In genomic region chr6:69887026-69887425, GRCh38 we compare ENCODE assay signal across 19 cellular contexts. TPM values are rescaled to one million over a fixed set of nuclear protein-coding genes. Genes with fewer than 3 reads are reported as not detected.
DNase-seq lines count a peak whose midpoint lies in the region; ATAC-seq and TF ChIP-seq lines count a peak whose summit lies in the region.
"Had no signal": no experiment of that assay in that cellular context is flagged by ENCODE, and none has a peak within 500 bp of the region (broad histone marks: within the 10 kb centered on the region; RNA-seq: fewer than 3 reads in every experiment).

No MANE protein-coding gene starts in this region.

- no peak overlapping the region; the same call in 1 of the 2 replicates for H3K27ac ChIP-seq in DOHH2 (ENCODE audit: low read depth, low read length)
- H3K27ac ChIP-seq: body of pancreas had no signal

- WGBS in lower leg skin, 2 donors, result 47 to 60% methylated on average over 1 of the region's 1 CpG

- H3F3A ChIP-seq in DOHH2 (ENCODE audit: control insufficient read depth, insufficient read depth), result peaks cover 2% of the 10 kb centered on the region; the same call in 1 of the 2 replicates

- H3K36me3 ChIP-seq in DOHH2 (ENCODE audit: control insufficient read depth, low read length), result no peaks in the 10 kb centered on the region
- H3K36me3 ChIP-seq: BE2C had no signal

- H3K79me2 ChIP-seq in DOHH2 (ENCODE audit: control insufficient read depth, low read length), result no peaks in the 10 kb centered on the region

- TF ChIP-seq CTCF in DOHH2 (IDR thresholded peaks at IDR 0.05; ENCODE audit: low read depth, low read length, poor library complexity, severe bottlenecking) (no peak), astrocyte of the spinal cord (IDR thresholded peaks at IDR 0.05; ENCODE audit: low read depth, low read length) (no peak), lower leg skin (IDR thresholded peaks at IDR 0.05) (no peak)

- DNase-seq in astrocyte of the spinal cord (ENCODE audit: low read depth, low spot score), result peak; percentile 15
- DNase-seq in lower leg skin (ENCODE audit: low spot score in 2 of 2), result no peak
- no peak for DNase-seq in activated CD8-positive, alpha-beta memory T cell treated with anti-CD3 and anti-CD28 coated beads, Interleukin-2, amount 50 U/mL, for 48 hours
- no peak for DNase-seq in posterior vena cava (ENCODE audit: low spot score)
- DNase-seq in left ventricle myocardium superior, result no peak
- DNase-seq: BE2C; body of pancreas; H7; Kasumi-1; left colon; NCI-H187; retina; stimulated activated naive CD4-positive, alpha-beta T cell treated with Interleukin-2 at 50 U/mL for 16 hours had no signal

- H3K27me3 ChIP-seq in DOHH2 (ENCODE audit: control insufficient read depth, low read length), result no peaks in the 10 kb centered on the region
- H3K27me3 ChIP-seq: BE2C, body of pancreas had no signal

- in situ Hi-C loops in astrocyte of the spinal cord (cut with HindIII; ENCODE audit: low sequenced_read_pairs), result no loop called here

- no peaks in the 10 kb centered on the region for H3K9me2 ChIP-seq in DOHH2 (replicated peaks; ENCODE audit: control insufficient read depth, low read length)

- H3K4me1 ChIP-seq in DOHH2 (ENCODE audit: control insufficient read depth, low read length), result peaks cover 34% of the 10 kb centered on the region
- H3K4me1 ChIP-seq: BE2C, body of pancreas had no signal

- intact Hi-C loops in lower leg skin (cut with DNase I; ENCODE audit: low total_unique reads) (no loop called here), posterior vena cava (cut with DNase I) (no loop called here), left ventricle myocardium superior (cut with micrococcal nuclease) (no loop called here)

- TF ChIP-seq POLR2A in lower leg skin (IDR thresholded peaks at IDR 0.05), result no peak

- peak overlapping the region; percentile 14; the same call in 1 of the 2 replicates for H3K4me2 ChIP-seq in DOHH2 (ENCODE audit: low read length)

- H3K4me3 ChIP-seq in DOHH2 (ENCODE audit: low read length) (no peak overlapping the region), astrocyte of the spinal cord (ENCODE audit: low read depth, low read length) (no peak overlapping the region), lower leg skin (ENCODE audit: low read depth, poor library complexity, severe bottlenecking) (no peak overlapping the region)
- H3K4me3 ChIP-seq: body of pancreas had no signal

- H4K20me1 ChIP-seq in DOHH2 (ENCODE audit: control insufficient read depth, insufficient read depth, low read depth, low read length), result no peaks in the 10 kb centered on the region

- H3K9me3 ChIP-seq in DOHH2 (ENCODE audit: control insufficient read depth, insufficient read depth, low read length), result no peaks in the 10 kb centered on the region; the same call in 1 of the 2 replicates
- H3K9me3 ChIP-seq: BE2C, body of pancreas had no signal

- peak; percentile 58 for ATAC-seq in GM18870 (IDR thresholded peaks at IDR 0.05; ENCODE audit: unreplicated experiment)
- ATAC-seq in HG02973 (IDR thresholded peaks at IDR 0.05; ENCODE audit: unreplicated experiment), result peak; percentile 78
- ATAC-seq in left ventricle myocardium superior, result no peak
- ATAC-seq: body of pancreas; left colon; natural killer cell treated with Interleukin-12 subunit alpha and Interleukin-12 subunit beta and Interleukin-15 and Interleukin-18, amount 100 ng/mL, for 72 hours had no signal

RNA-seq across cellular contexts. Expression of gene COL19A1, which starts 20.7 kb away (rescaled TPM):
- under 1 TPM in 2 of 4 donors, not detected in 2; 0.12 to 0.19 TPM for total RNA-seq in lower leg skin
- total RNA-seq in posterior vena cava, result under 1 TPM; 0.14 to 0.46 TPM
- 1.4 TPM for total RNA-seq in left ventricle myocardium superior
- total RNA-seq: activated T-helper 1 cell treated with anti-CD3 and anti-CD28 coated beads, Interleukin-12 subunit alpha, Interleukin-12 subunit beta, Interleukin-2, Interleukin-4 antibody, amounts not matched to agents 30 ng/mL and 10 ng/mL and 1 ng/mL, durations not matched to agents 14 hours and 24 hours and 36 hours; glomerular endothelial cell; H7 had no signal
